ENCODE assay signal across 8 cellular contexts in the genomic region with DNA sequence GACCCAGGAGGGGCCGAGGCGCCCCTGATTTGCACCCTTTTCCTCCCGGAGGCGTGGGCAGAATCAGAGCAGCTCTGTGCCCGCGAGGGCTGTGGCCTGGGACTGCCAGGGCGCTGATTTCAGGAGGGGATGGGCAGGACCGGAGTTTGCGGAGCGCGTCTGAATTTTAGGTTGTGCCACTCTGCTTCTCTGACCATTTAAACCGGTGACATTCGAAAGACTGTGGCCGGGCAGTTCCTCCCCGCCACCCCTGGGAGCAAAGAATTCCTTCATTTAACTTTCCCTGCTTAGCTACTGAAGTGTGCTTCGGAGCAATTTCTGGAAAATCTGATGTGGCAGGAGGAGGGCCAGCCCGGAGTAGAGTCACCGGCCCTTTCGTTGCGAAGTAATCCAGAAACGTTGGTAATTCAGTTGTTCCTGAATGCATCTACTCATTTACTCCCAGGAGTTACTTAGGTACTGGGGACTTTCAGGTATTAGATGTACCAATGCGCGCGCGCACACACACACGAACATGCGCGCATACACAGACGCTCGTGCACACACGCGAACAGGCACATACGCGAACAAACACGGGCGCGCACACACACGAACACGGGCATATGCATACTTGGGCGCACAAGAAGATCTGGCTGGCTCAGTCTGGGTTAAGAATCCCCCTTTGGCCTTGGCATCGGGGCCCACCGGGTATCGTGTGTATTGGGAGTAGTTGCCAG. TPM values are rescaled to one million over a fixed set of nuclear protein-coding genes. Genes with fewer than 3 reads are reported as not detected.
DNase-seq lines count a peak whose midpoint lies in the region; ATAC-seq and TF ChIP-seq lines count a peak whose summit lies in the region.

No MANE protein-coding gene starts in this region.

- intact Hi-C loops in stomach (cut with DNase I; ENCODE audit: low total_unique reads), result no loop called here

- peaks cover 0 to 7% of the 10 kb centered on the region in 2 donors for H3K4me1 ChIP-seq in lung (ENCODE audit: control insufficient read depth in 2 of 2, insufficient read depth in 2 of 2, low read length in 2 of 2)
- H3K4me1 ChIP-seq in stomach, result peaks cover 10 to 32% (median 18%) of the 10 kb centered on the region in 4 donors

- TF ChIP-seq CTCF in lung (IDR thresholded peaks at IDR 0.05; ENCODE audit: control extremely low read depth, extremely low read depth) (no peak), stomach (IDR thresholded peaks at IDR 0.05) (no peak)

- H3K36me3 ChIP-seq in lung (ENCODE audit: control insufficient read depth in 2 of 2, insufficient read depth in 2 of 2, low read length in 2 of 2), result no peaks in the 10 kb centered on the region
- no peaks in the 10 kb centered on the region for H3K36me3 ChIP-seq in stomach

- TF ChIP-seq POLR2A in stomach (IDR thresholded peaks at IDR 0.05), result no peak

- ATAC-seq in SK-N-SH treated with all-trans-retinoic acid at 6 μM for 48 hours (peak; percentile 54), lung (ENCODE audit: insufficient read depth, low FRiP score) (no peak), HG03108 (IDR thresholded peaks at IDR 0.05; ENCODE audit: unreplicated experiment) (no peak)

- no peaks in the 10 kb centered on the region for H3K9me3 ChIP-seq in lung (ENCODE audit: control insufficient read depth in 2 of 2, insufficient read depth in 1 of 2, low read length in 1 of 2)
- H3K9me3 ChIP-seq in stomach, result no peaks in the 10 kb centered on the region

- peak overlapping the region; percentile 49 for H3K4me3 ChIP-seq in lung
- H3K4me3 ChIP-seq in stomach, result peak overlapping the region; percentile 60 to 85 (median 72)

- H3K27me3 ChIP-seq in lung (ENCODE audit: control insufficient read depth, insufficient read depth), result no peaks in the 10 kb centered on the region
- H3K27me3 ChIP-seq in stomach, result peaks cover 0 to 29% (median 6%) of the 10 kb centered on the region in 3 donors

- peak in 2 of 3 donors; percentile 12 to 18 for DNase-seq in stimulated activated CD4-positive, alpha-beta T cell treated with anti-CD3 and anti-CD28 coated beads, Interleukin-12 subunit alpha, Interleukin-12 subunit beta, amount 100 ng/mL, for 48 hours (ENCODE audit: low read depth in 2 of 3, low spot score in 1 of 3)
- DNase-seq in stimulated activated CD4-positive, alpha-beta T cell treated with anti-CD3 and anti-CD28 coated beads, Interleukin-4, amount 100 ng/mL, for 24 hours, result no peak
- DNase-seq in ecto neural progenitor cell (ENCODE audit: low spot score), result peak; percentile 48
- peak; percentile 33 for DNase-seq in lung (ENCODE audit: low spot score)
- DNase-seq in stomach, result peak; percentile 43
- DNase-seq in SIG-M5 (lab: John Stamatoyannopoulos, UW), result no peak

- peak overlapping the region in 1 of 2 donors; percentile 68 for H3K27ac ChIP-seq in lung (ENCODE audit: low read depth in 1 of 2, low read length in 1 of 2)
- peak overlapping the region; percentile 34 to 83 (median 75) for H3K27ac ChIP-seq in stomach

- 1% methylated on average over 42 to 43 of the region's 43 CpGs for WGBS in lung, 2 donors
- 1 to 2% (median 1%) methylated on average over 36 to 43 of the region's 43 CpGs for WGBS in stomach, 5 donors

- TF ChIP-seq EP300 in stomach (IDR thresholded peaks at IDR 0.05), result no peak

TF ChIP-seq in SK-N-SH treated with all-trans-retinoic acid at 6 μM for 48 hours, 23 proteins besides CTCF, POLR2A, EP300 and RAD21:
- no peak for TF ChIP-seq RARB (CRISPR knock-in tag; IDR thresholded peaks at IDR 0.05)
- TF ChIP-seq PPARA (CRISPR knock-in tag; IDR thresholded peaks at IDR 0.05; ENCODE audit: borderline replicate concordance), result no peak
- TF ChIP-seq TCF4 (CRISPR knock-in tag; IDR thresholded peaks at IDR 0.05; ENCODE audit: borderline replicate concordance), result no peak
- TF ChIP-seq CSDC2 (CRISPR knock-in tag; IDR thresholded peaks at IDR 0.05), result no peak
- TF ChIP-seq SNAI2 (CRISPR knock-in tag; IDR thresholded peaks at IDR 0.05), result no peak

RNA-seq across cellular contexts. Expression of gene CCDC170, which starts 0.6 kb away (rescaled TPM):
- total RNA-seq in lung, result 10 to 100 TPM; 21.3 to 24.1 TPM
- 1 to 10 TPM; 2.4 to 5.2 TPM for polyA plus RNA-seq in lung
- total RNA-seq in stomach, result 1 to 10 TPM in 1 of 5 donors, under 1 TPM in 3, not detected in 1; 0.29 to 3.6 (median 0.82) TPM
- under 1 TPM; 0.05 to 0.61 (median 0.31) TPM for polyA plus RNA-seq in stomach

RNA-seq across cellular contexts. Expression of gene RMND1, which starts 42.5 kb away (rescaled TPM):
- total RNA-seq in lung, result 10 to 100 TPM; 17.8 to 43.2 TPM
- polyA plus RNA-seq in lung, result 10 to 100 TPM; 10.2 to 26.0 TPM
- total RNA-seq in stomach, result 10 to 100 TPM in 4 of 5 donors, 1 to 10 TPM in 1; 6.4 to 47.2 (median 31.9) TPM
- polyA plus RNA-seq in stomach, result 10 to 100 TPM; 13.9 to 17.9 (median 14.9) TPM

Comparison
In these comparisons a context has a peak if more than half of its experiments do, and no peak if none do; other contexts are left out.
1. DNase-seq: peak in stimulated activated CD4-positive, alpha-beta T cell treated with anti-CD3 and anti-CD28 coated beads, Interleukin-12 subunit alpha, Interleukin-12 subunit beta, amount 100 ng/mL, for 48 hours (2 of 3), ecto neural progenitor cell (single experiment), lung (single experiment) and stomach (single experiment); none in stimulated activated CD4-positive, alpha-beta T cell treated with anti-CD3 and anti-CD28 coated beads, Interleukin-4, amount 100 ng/mL, for 24 hours (single experiment) and SIG-M5 (single experiment).
2. RNA of gene CCDC170, which starts 0.6 kb away (total RNA-seq): 21.3 to 24.1 TPM in lung; 0.29 to 3.6 TPM in stomach; every median in the first group is over 4 times any median in the second.